Comparison of ENCODE assay signal across 28 cellular contexts in the genomic region with DNA sequence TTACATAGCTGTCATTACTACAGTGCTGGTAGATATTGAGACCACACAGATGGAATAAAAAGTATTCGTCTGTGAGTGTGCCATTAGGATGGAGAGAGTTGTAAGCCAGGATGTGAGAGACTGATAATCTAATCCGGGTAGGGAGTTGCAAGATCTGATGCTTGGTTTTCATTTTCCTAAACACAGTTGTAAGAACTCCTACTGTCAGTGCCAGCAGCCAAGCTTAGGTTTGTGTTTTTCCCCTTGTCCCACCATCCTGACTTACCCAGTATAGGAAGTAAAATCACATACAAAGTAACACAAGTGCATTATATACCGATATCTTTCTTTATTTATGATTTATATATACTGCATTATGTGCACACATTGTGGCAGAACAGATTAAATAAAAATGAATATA.
"Had no signal": no experiment of that assay in that cellular context is flagged by ENCODE, and none has a peak within 500 bp of the region (broad histone marks: within the 10 kb centered on the region; RNA-seq: fewer than 3 reads in every experiment).

No MANE protein-coding gene starts in this region.

- H3K9me3 ChIP-seq: gastrocnemius medialis, lower lobe of right lung had no signal

- H3K27ac ChIP-seq: colonic mucosa, dorsolateral prefrontal cortex, epithelial cell of prostate, esophagus squamous epithelium, gastrocnemius medialis, heart right ventricle, left lung, lower lobe of right lung had no signal

- H3K27me3 ChIP-seq: colonic mucosa, esophagus squamous epithelium, gastrocnemius medialis, heart right ventricle, left lung had no signal

- FAIRE-seq: endometrium, islet of Langerhans, keratinocyte had no signal

- H3K4me1 Mint-ChIP-seq: mesothelial cell of epicardium, naive B cell had no signal

- H3K27me3 Mint-ChIP-seq: naive B cell had no signal

- H3K4me1 ChIP-seq: colonic mucosa, esophagus squamous epithelium, gastrocnemius medialis, heart right ventricle, left lung, lower lobe of right lung had no signal

- H3K27ac Mint-ChIP-seq: mesothelial cell of epicardium, naive B cell had no signal

- H3K4me3 Mint-ChIP-seq: mesothelial cell of epicardium, naive B cell had no signal

- DNase-seq: colonic mucosa; cortex of kidney; dermis blood vessel endothelial cell; dorsolateral prefrontal cortex; effector CD4-positive, alpha-beta T cell; effector memory CD4-positive, alpha-beta T cell; erythroblast; esophagus squamous epithelium; foreskin fibroblast; foreskin melanocyte; gastrocnemius medialis; glutamatergic neuron; head of caudate nucleus; heart right ventricle; hippocampal formation; left cardiac atrium; left lung; left ventricle myocardium superior; lower lobe of right lung; mesenchymal stem cell; mucosa of descending colon; naive B cell had no signal

- H3K36me3 ChIP-seq: colonic mucosa, esophagus squamous epithelium, gastrocnemius medialis, heart right ventricle, left lung, lower lobe of right lung had no signal

- H3K36me3 Mint-ChIP-seq: naive B cell had no signal

- ATAC-seq: esophagus mucosa, gastrocnemius medialis, heart right ventricle, left cardiac atrium, left lung, left ventricle myocardium superior, lower lobe of right lung, mucosa of descending colon had no signal

- H3K4me3 ChIP-seq: colonic mucosa, dorsolateral prefrontal cortex, esophagus squamous epithelium, gastrocnemius medialis, heart right ventricle, left lung, lower lobe of right lung, mucosa of descending colon had no signal
